ENCODE assay signal across 8 cellular contexts in genomic region chr14:93892923-93893549, GRCh38. TPM values are rescaled to one million over a fixed set of nuclear protein-coding genes. Genes with fewer than 3 reads are reported as not detected.
A peak's percentile ranks its signal among the peaks of the same experiment; 100 is the strongest.
DNase-seq lines count a peak whose midpoint lies in the region; ATAC-seq and TF ChIP-seq lines count a peak whose summit lies in the region.

No MANE protein-coding gene starts in this region.

- peaks cover 19% of the 10 kb centered on the region for H3K27me3 Mint-ChIP-seq in activated CD4-positive, alpha-beta T cell treated with anti-CD3 and anti-CD28 coated beads, Interleukin-2, amount 10 ng/mL, durations not matched to agents 7 days and 5 days

- 20 to 27% methylated on average over 12 to 13 of the region's 13 CpGs for WGBS in lower leg skin, 2 donors

- intact Hi-C loops in lower leg skin (cut with DNase I; ENCODE audit: low total_unique reads) = loop anchor here (5.0 kb wide), 1 partner anchor 106 kb away; the partner anchor contains the start of gene PRIMA1

- no peak overlapping the region for H3K27ac ChIP-seq in 22Rv1
- H3K27ac ChIP-seq in coronary artery = no peak overlapping the region

- POLR2A ChIA-PET in activated CD4-positive, alpha-beta T cell treated with anti-CD3 and anti-CD28 coated beads, Interleukin-2, amount 10 ng/mL, durations not matched to agents 7 days and 5 days (lab: Charles Lee) = no interaction called here

- no peak for TF ChIP-seq POLR2A in lower leg skin (IDR thresholded peaks at IDR 0.05)

- H3K4me3 Mint-ChIP-seq in activated CD4-positive, alpha-beta T cell treated with anti-CD3 and anti-CD28 coated beads, Interleukin-2, amount 10 ng/mL, durations not matched to agents 7 days and 5 days = no peak overlapping the region

- H3K4me3 ChIP-seq in coronary artery = no peak overlapping the region
- H3K4me3 ChIP-seq in lower leg skin (ENCODE audit: low read depth, poor library complexity, severe bottlenecking) = no peak overlapping the region

- DNase-seq in NCI-H1105 (lab: John Stamatoyannopoulos, UW) (peak; percentile 62), coronary artery (ENCODE audit: low spot score) (no peak), lower leg skin (ENCODE audit: low spot score in 2 of 2) (peak; percentile 60 to 94)
- DNase-seq in activated CD4-positive, alpha-beta T cell treated with anti-CD3 and anti-CD28 coated beads, Interleukin-2, amount 10 ng/mL, durations not matched to agents 7 days and 5 days = peak; percentile 71
- peak; percentile 26 to 48 (median 31) for DNase-seq in stimulated activated CD4-positive, alpha-beta T cell treated with anti-CD3 and anti-CD28 coated beads, TNF-alpha, amount 100 ng/mL, for 4 hours (ENCODE audit: low read depth in 3 of 3)

- TF ChIP-seq CTCF in 22Rv1 (IDR thresholded peaks at IDR 0.05) (peak; percentile 93), GM12801 (IDR thresholded peaks at IDR 0.05; ENCODE audit: extremely low read depth, insufficient read length) (peak; percentile 97), coronary artery (IDR thresholded peaks at IDR 0.05) (peak; percentile 98), lower leg skin (IDR thresholded peaks at IDR 0.05) (peak in 1 of 3 donors; percentile 91)

- H3K4me1 Mint-ChIP-seq in activated CD4-positive, alpha-beta T cell treated with anti-CD3 and anti-CD28 coated beads, Interleukin-2, amount 10 ng/mL, durations not matched to agents 7 days and 5 days = no peaks in the 10 kb centered on the region

- no peaks in the 10 kb centered on the region for H3K9me3 Mint-ChIP-seq in activated CD4-positive, alpha-beta T cell treated with anti-CD3 and anti-CD28 coated beads, Interleukin-2, amount 10 ng/mL, durations not matched to agents 7 days and 5 days

- H3K36me3 Mint-ChIP-seq in activated CD4-positive, alpha-beta T cell treated with anti-CD3 and anti-CD28 coated beads, Interleukin-2, amount 10 ng/mL, durations not matched to agents 7 days and 5 days (ENCODE audit: low read depth) = no peaks in the 10 kb centered on the region

- H3K27ac Mint-ChIP-seq in activated CD4-positive, alpha-beta T cell treated with anti-CD3 and anti-CD28 coated beads, Interleukin-2, amount 10 ng/mL, durations not matched to agents 7 days and 5 days = no peak overlapping the region

- CTCF ChIA-PET in activated CD4-positive, alpha-beta T cell treated with anti-CD3 and anti-CD28 coated beads, Interleukin-2, amount 10 ng/mL, durations not matched to agents 7 days and 5 days (lab: Charles Lee) = no interaction called here

- no peak for ATAC-seq in GM18502 (IDR thresholded peaks at IDR 0.05; ENCODE audit: poor library complexity, unreplicated experiment)

RNA-seq across cellular contexts. Expression of gene FAM181A, which starts 34.1 kb away (rescaled TPM):
- not detected for total RNA-seq in activated CD4-positive, alpha-beta T cell treated with anti-CD3 and anti-CD28 coated beads, Interleukin-2, amount 10 ng/mL, durations not matched to agents 7 days and 5 days
- total RNA-seq in lower leg skin = not detected
